ENCODE assay signal across 1 cellular context in genomic region chr16:57703416-57704010, GRCh38.
TF ChIP-seq lines count a peak whose summit lies in the region.

No MANE protein-coding gene starts in this region.

TF ChIP-seq in HepG2, 621 proteins besides CTCF, POLR2A, EP300 and RAD21 (continues in another document):
- TF ChIP-seq ZBTB4 (CRISPR knock-in tag; IDR thresholded peaks at IDR 0.05; ENCODE audit: borderline replicate concordance): 0 out of 2 replicates have a peak, but pooled peaks have one; percentile 6
- TF ChIP-seq KAT7 (CRISPR knock-in tag; IDR thresholded peaks at IDR 0.05; ENCODE audit: borderline replicate concordance): peak; percentile 71; the same call in 1 of the 2 replicates
- peak; percentile 43; the same call in 1 of the 2 replicates for TF ChIP-seq TFDP2 (CRISPR knock-in tag; IDR thresholded peaks at IDR 0.05)
- peak; percentile 6; the same call in 1 of the 2 replicates for TF ChIP-seq TFE3 (CRISPR knock-in tag; IDR thresholded peaks at IDR 0.05)
- TF ChIP-seq ADNP (CRISPR knock-in tag; IDR thresholded peaks at IDR 0.05): 0 out of 2 replicates have a peak, but pooled peaks have one; percentile 67
- no peak for TF ChIP-seq SALL1 (CRISPR knock-in tag; IDR thresholded peaks at IDR 0.05)
- no peak for TF ChIP-seq ZFX (CRISPR knock-in tag; IDR thresholded peaks at IDR 0.05; ENCODE audit: low read depth)
- TF ChIP-seq ZNF770 (CRISPR knock-in tag; IDR thresholded peaks at IDR 0.05): peak; percentile 97
- TF ChIP-seq GATAD1 (CRISPR knock-in tag; IDR thresholded peaks at IDR 0.05): peak; percentile 10; the same call in 1 of the 2 replicates
- TF ChIP-seq ZHX2 (IDR thresholded peaks at IDR 0.05; ENCODE audit: low read depth): 0 out of 2 replicates have a peak, but pooled peaks have one; percentile 6
- no peak for TF ChIP-seq ZHX2 (CRISPR knock-in tag; IDR thresholded peaks at IDR 0.05; ENCODE audit: borderline replicate concordance)
- no peak for TF ChIP-seq MED8 (CRISPR knock-in tag; IDR thresholded peaks at IDR 0.05; ENCODE audit: insufficient replicate concordance)
- peak; percentile 38; the same call in 1 of the 2 replicates for TF ChIP-seq LCORL (IDR thresholded peaks at IDR 0.05)
- TF ChIP-seq LCORL (CRISPR knock-in tag; IDR thresholded peaks at IDR 0.05): no peak
- TF ChIP-seq ZMYM3 (CRISPR knock-in tag; IDR thresholded peaks at IDR 0.05): peak; percentile 96
- TF ChIP-seq ZMYM2 (CRISPR knock-in tag; IDR thresholded peaks at IDR 0.05): peak; percentile 44; the same call in 1 of the 2 replicates
- TF ChIP-seq EEA1 (CRISPR knock-in tag; IDR thresholded peaks at IDR 0.05; ENCODE audit: borderline replicate concordance): no peak
- peak; percentile 74; the same call in 1 of the 2 replicates for TF ChIP-seq ZNF460 (CRISPR knock-in tag; IDR thresholded peaks at IDR 0.05; ENCODE audit: borderline replicate concordance)
- no peak for TF ChIP-seq KMT2A (CRISPR knock-in tag; IDR thresholded peaks at IDR 0.05)
- TF ChIP-seq FOSL2 (CRISPR knock-in tag; IDR thresholded peaks at IDR 0.05): 0 out of 2 replicates have a peak, but pooled peaks have one; percentile 7
- peak; percentile 55; the same call in 1 of the 2 replicates for TF ChIP-seq BRD4 (CRISPR knock-in tag; IDR thresholded peaks at IDR 0.05)
- TF ChIP-seq ZNF788 (CRISPR knock-in tag; IDR thresholded peaks at IDR 0.05; ENCODE audit: borderline replicate concordance): peak; percentile 28; the same call in 1 of the 2 replicates
- TF ChIP-seq MYC (CRISPR knock-in tag; IDR thresholded peaks at IDR 0.05; ENCODE audit: borderline replicate concordance): 0 out of 2 replicates have a peak, but pooled peaks have one; percentile 15
- TF ChIP-seq ZNF441 (CRISPR knock-in tag; IDR thresholded peaks at IDR 0.05; ENCODE audit: borderline replicate concordance): 0 out of 2 replicates have a peak, but pooled peaks have one; percentile 3
- 0 out of 2 replicates have a peak, but pooled peaks have one; percentile 7 for TF ChIP-seq NKX3-1 (CRISPR knock-in tag; IDR thresholded peaks at IDR 0.05)
- TF ChIP-seq ZNF687 (CRISPR knock-in tag; IDR thresholded peaks at IDR 0.05): peak; percentile 53
- TF ChIP-seq ARNT2 (CRISPR knock-in tag; IDR thresholded peaks at IDR 0.05; ENCODE audit: low read depth): 0 out of 2 replicates have a peak, but pooled peaks have one; percentile 6
- TF ChIP-seq HOXD1 (CRISPR knock-in tag; IDR thresholded peaks at IDR 0.05): no peak
- no peak for TF ChIP-seq ETV5 (CRISPR knock-in tag; IDR thresholded peaks at IDR 0.05; ENCODE audit: borderline replicate concordance)
- no peak for TF ChIP-seq MAZ (IDR thresholded peaks at IDR 0.05; ENCODE audit: borderline replicate concordance, low read depth, low read length)
- TF ChIP-seq MAZ (CRISPR knock-in tag; IDR thresholded peaks at IDR 0.05; ENCODE audit: low read depth): 0 out of 2 replicates have a peak, but pooled peaks have one; percentile 8
- TF ChIP-seq NR0B2 (CRISPR knock-in tag; IDR thresholded peaks at IDR 0.05): no peak
- TF ChIP-seq KLF11 (CRISPR knock-in tag; IDR thresholded peaks at IDR 0.05): 0 out of 2 replicates have a peak, but pooled peaks have one; percentile 14
- TF ChIP-seq MXD4 (CRISPR knock-in tag; IDR thresholded peaks at IDR 0.05): no peak
- no peak for TF ChIP-seq ZNF772 (CRISPR knock-in tag; IDR thresholded peaks at IDR 0.05)
- no peak for TF ChIP-seq ZNF296 (CRISPR knock-in tag; conservative IDR thresholded peaks at IDR 0.05)
- TF ChIP-seq ZNF263 (CRISPR knock-in tag; IDR thresholded peaks at IDR 0.05): no peak
- 0 out of 2 replicates have a peak, but pooled peaks have one; percentile 4 for TF ChIP-seq NCOA1 (CRISPR knock-in tag; IDR thresholded peaks at IDR 0.05)
- TF ChIP-seq KDM1A (CRISPR knock-in tag; IDR thresholded peaks at IDR 0.05): 0 out of 2 replicates have a peak, but pooled peaks have one; percentile 35
- 0 out of 2 replicates have a peak, but pooled peaks have one; percentile 36 for TF ChIP-seq SSRP1 (CRISPR knock-in tag; IDR thresholded peaks at IDR 0.05)
- TF ChIP-seq ZNF639 (CRISPR knock-in tag; conservative IDR thresholded peaks at IDR 0.05): 0 out of 2 replicates have a peak, but pooled peaks have one; percentile 39
